In genomic region chr11:121890377-121890776, GRCh38 we compare ENCODE assay signal across 13 cellular contexts.
DNase-seq lines count a peak whose midpoint lies in the region; ATAC-seq and TF ChIP-seq lines count a peak whose summit lies in the region.
"Had no signal": no experiment of that assay in that cellular context is flagged by ENCODE, and none has a peak within 500 bp of the region (broad histone marks: within the 10 kb centered on the region; RNA-seq: fewer than 3 reads in every experiment).

No MANE protein-coding gene starts in this region.

- POLR2A ChIA-PET in PC-3 (lab: Charles Lee; ENCODE audit: unreplicated experiment) = no interaction called here

- H3K4me1 ChIP-seq in PC-3 (ENCODE audit: insufficient read depth, low read length) = peaks cover 48% of the 10 kb centered on the region
- H3K4me1 ChIP-seq: Peyer's patch had no signal

- H4K20me1 ChIP-seq in PC-3 (ENCODE audit: low read length) = no peaks in the 10 kb centered on the region

- peaks cover 8% of the 10 kb centered on the region for H3F3A ChIP-seq in PC-3 (ENCODE audit: low read length, unreplicated experiment)

- H3K9ac ChIP-seq in PC-3 (ENCODE audit: low read length) = peak overlapping the region; percentile 17; the same call in 1 of the 2 replicates
- H3K9ac ChIP-seq: KMS-11 had no signal

- no peaks in the 10 kb centered on the region for H3K9me3 ChIP-seq in PC-3 (ENCODE audit: low read length)
- H3K9me3 ChIP-seq: Peyer's patch had no signal

- TF ChIP-seq CTCF in PC-3 (conservative IDR thresholded peaks at IDR 0.05; ENCODE audit: low read depth, low read length) = no peak
- no peak for TF ChIP-seq CTCF in epithelial cell of esophagus (IDR thresholded peaks at IDR 0.05; ENCODE audit: insufficient read depth, low read depth, low read length, missing control alignments)

- CTCF ChIA-PET in PC-3 (lab: Charles Lee) = no interaction called here

- H3K4me2 ChIP-seq in PC-3 (ENCODE audit: low read length) = peak overlapping the region; percentile 70
- H3K4me2 ChIP-seq: KMS-11 had no signal

- H3K4me3 ChIP-seq in PC-3 (ENCODE audit: low read length) (peak overlapping the region; percentile 25; the same call in 1 of the 2 replicates), epithelial cell of esophagus (ENCODE audit: low read length) (no peak overlapping the region)
- H3K4me3 ChIP-seq: Peyer's patch had no signal

- DNase-seq in Daoy (ENCODE audit: low read depth) (peak; percentile 81), PC-3 (peak; percentile 88), epithelial cell of esophagus (ENCODE audit: low read depth) (peak; percentile 23), non-pigmented ciliary epithelial cell (ENCODE audit: low read depth) (peak; percentile 78), NCI-H1417 treated with DMSO at 0.1 percent for 48 hours (lab: John Stamatoyannopoulos, UW) (no peak), T-helper 9 cell (no peak)
- no peak for DNase-seq in stimulated activated naive CD4-positive, alpha-beta T cell (lab: John Stamatoyannopoulos, UW)
- DNase-seq: CD4-positive, alpha-beta memory T cell; H9; natural killer cell; Peyer's patch had no signal

- ATAC-seq in PC-3 (peak; percentile 80), HG03095 (IDR thresholded peaks at IDR 0.05; ENCODE audit: unreplicated experiment) (no peak)
- ATAC-seq: natural killer cell had no signal

- H3K27ac ChIP-seq in PC-3 (ENCODE audit: low read length) = peak overlapping the region; percentile 89
- H3K27ac ChIP-seq: KMS-11, Peyer's patch had no signal

- no peaks in the 10 kb centered on the region for H3K79me2 ChIP-seq in PC-3 (ENCODE audit: low read length)

- H3K27me3 ChIP-seq in PC-3 (ENCODE audit: low read length) = no peaks in the 10 kb centered on the region
- H3K27me3 ChIP-seq: Peyer's patch had no signal

- intact Hi-C loops in PC-3 (cut with micrococcal nuclease) = loop anchor here (10.0 kb wide), 2 partner anchors 204 to 236 kb away; no protein-coding TSS in a partner anchor

- peak overlapping the region; percentile 17; the same call in 1 of the 2 replicates for H2AFZ ChIP-seq in PC-3 (ENCODE audit: low read length)

- no peaks in the 10 kb centered on the region for H3K9me2 ChIP-seq in PC-3 (replicated peaks; ENCODE audit: low read length)

- no TSS peak for BruUV-seq in PC-3 (replicated peaks; lab: Mats Ljungman, UMichigan)

- no peaks in the 10 kb centered on the region for H3K36me3 ChIP-seq in PC-3 (ENCODE audit: low read depth, low read length)
- H3K36me3 ChIP-seq: Peyer's patch had no signal

Comparison
In these comparisons a context has a peak if more than half of its experiments do, and no peak if none do; other contexts are left out.
1. DNase-seq: peak in Daoy (single experiment), PC-3 (single experiment), epithelial cell of esophagus (single experiment) and non-pigmented ciliary epithelial cell (single experiment); none in NCI-H1417 treated with DMSO at 0.1 percent for 48 hours (single experiment), stimulated activated naive CD4-positive, alpha-beta T cell (0 of 6) and T-helper 9 cell (single experiment).